In the genomic region with DNA sequence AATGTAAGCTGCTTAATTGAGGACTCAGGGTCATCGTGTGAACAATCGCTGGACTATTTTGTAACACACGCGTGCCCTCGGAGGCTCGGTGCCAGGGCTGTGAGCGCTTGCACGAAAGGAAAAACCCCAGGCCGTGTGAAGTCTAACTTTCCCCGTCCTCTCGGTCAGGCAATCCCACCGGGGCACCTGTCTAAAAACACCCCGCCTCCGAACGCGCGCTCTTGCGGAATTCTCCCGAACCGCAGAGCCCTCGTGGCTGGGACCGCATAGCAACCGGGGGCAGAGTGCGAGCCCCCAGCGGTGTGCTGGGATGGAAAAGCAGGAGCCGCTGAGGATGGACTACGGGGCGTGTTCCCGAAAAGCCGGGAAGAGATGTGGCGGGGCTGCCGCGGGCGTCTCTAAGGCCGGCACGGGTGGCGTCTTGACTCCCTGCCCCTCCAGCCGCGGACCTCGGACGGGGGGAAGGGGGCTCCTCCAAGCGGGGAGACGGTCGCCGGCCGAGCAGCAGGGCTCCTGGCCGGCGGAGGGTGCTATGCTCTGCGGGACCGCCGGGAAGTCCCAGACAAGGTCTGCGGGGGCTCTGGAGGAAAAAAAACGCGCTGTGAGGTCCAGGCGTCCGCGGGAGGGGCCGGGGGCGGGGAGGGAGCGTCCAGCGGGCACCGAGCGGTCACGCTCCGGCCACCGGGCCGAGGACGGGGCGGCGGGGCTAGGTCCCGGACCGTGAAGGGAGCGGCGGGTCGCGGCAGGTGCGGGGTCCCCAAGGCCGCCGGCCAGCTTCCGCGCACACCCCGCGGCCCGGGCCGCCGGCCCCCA, we compare ENCODE assay signal across 1 cellular context.
TF ChIP-seq lines count a peak whose summit lies in the region.

No MANE protein-coding gene starts in this region.

TF ChIP-seq in H1, 55 proteins besides CTCF, POLR2A, EP300 and RAD21:
- TF ChIP-seq RFX5 (IDR thresholded peaks at IDR 0.05; ENCODE audit: borderline replicate concordance, low read depth, low read length) (peak; percentile 50; the same call in 1 of the 2 replicates), CBX8 (IDR thresholded peaks at IDR 0.05; ENCODE audit: borderline replicate concordance, low read depth, low read length) (no peak), TBP (IDR thresholded peaks at IDR 0.05; ENCODE audit: low read depth, low read length) (no peak), KDM4A (IDR thresholded peaks at IDR 0.05; ENCODE audit: low read depth, low read length, severe bottlenecking) (peak; percentile 21), CEBPB (IDR thresholded peaks at IDR 0.05; ENCODE audit: low read depth, low read length) (no peak), ASH2L (IDR thresholded peaks at IDR 0.05; ENCODE audit: low read length) (peak; percentile 32), FOSL1 (IDR thresholded peaks at IDR 0.05; ENCODE audit: insufficient read depth, low read depth, low read length) (no peak), GABPA (IDR thresholded peaks at IDR 0.05; ENCODE audit: borderline replicate concordance, insufficient read depth, low read length) (no peak), MAX (IDR thresholded peaks at IDR 0.05) (peak; percentile 38; the same call in 1 of the 2 replicates), SIN3A (conservative IDR thresholded peaks at IDR 0.05 in 1 of 2, IDR thresholded peaks at IDR 0.05 in 1 of 2; ENCODE audit: low read depth in 1 of 2, low read length in 2 of 2) (no peak), CREB1 (IDR thresholded peaks at IDR 0.05) (no peak), BCL11A (IDR thresholded peaks at IDR 0.05; ENCODE audit: low read depth in 2 of 2, low read length in 2 of 2) (no peak), PHF8 (conservative IDR thresholded peaks at IDR 0.05; ENCODE audit: low read depth, low read length) (peak; percentile 6; the same call in 1 of the 2 replicates)
- TF ChIP-seq, protein P1, sequence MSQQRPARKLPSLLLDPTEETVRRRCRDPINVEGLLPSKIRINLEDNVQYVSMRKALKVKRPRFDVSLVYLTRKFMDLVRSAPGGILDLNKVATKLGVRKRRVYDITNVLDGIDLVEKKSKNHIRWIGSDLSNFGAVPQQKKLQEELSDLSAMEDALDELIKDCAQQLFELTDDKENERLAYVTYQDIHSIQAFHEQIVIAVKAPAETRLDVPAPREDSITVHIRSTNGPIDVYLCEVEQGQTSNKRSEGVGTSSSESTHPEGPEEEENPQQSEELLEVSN (IDR thresholded peaks at IDR 0.05), result peak; percentile 25; the same call in 1 of the 2 replicates
